Comparison of ENCODE assay signal across 18 cellular contexts in the genomic region with DNA sequence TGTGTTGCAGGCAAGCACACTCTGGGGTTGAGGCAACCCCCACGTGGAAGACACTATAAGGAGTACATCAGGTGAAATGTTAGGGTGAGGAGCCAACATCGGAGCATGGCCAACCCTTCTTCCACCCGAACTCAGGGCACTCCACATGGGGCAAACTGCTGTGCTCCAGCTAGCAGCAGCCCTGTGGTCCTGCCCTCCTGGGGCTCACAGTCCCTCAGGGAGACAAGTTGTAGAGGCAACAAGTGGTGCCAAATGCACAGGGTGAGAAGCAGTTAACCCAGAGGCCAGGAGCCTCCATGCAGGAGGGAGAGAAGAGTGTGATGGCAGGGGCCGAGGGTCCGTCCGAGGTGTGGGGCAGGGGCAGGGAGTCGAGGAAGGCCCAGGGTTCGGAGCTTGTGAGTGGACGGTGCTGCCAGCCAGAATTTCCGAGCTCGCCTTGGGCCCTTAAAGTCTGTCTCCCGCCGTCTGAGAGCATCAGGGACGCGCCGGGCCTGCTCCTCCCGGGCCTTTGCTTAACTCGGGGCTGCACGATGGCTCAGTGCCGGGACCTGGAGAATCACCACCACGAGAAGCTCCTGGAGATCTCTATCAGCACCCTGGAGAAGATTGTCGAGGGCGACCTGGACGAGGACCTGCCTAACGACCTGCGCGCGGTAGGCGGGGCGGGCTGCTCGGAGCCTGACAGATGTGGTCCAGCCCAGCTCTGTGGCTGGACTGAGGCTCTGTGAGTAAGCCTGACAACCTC.
"Had no signal": no experiment of that assay in that cellular context is flagged by ENCODE, and none has a peak within 500 bp of the region (broad histone marks: within the 10 kb centered on the region; RNA-seq: fewer than 3 reads in every experiment).

No MANE protein-coding gene starts in this region.

- H3K9me3 Mint-ChIP-seq: memory B cell, T-cell had no signal

- H3K27ac Mint-ChIP-seq: nephron progenitor cell, T-cell had no signal

- H3K9me3 ChIP-seq: breast epithelium, esophagus muscularis mucosa, left ventricle myocardium inferior, stomach, thoracic aorta, uterus had no signal

- H3K27me3 Mint-ChIP-seq: memory B cell, T-cell had no signal

- H3K27me3 ChIP-seq: breast epithelium, dorsolateral prefrontal cortex, esophagus muscularis mucosa, stomach, uterus had no signal

- H3K4me3 ChIP-seq: breast epithelium, dorsolateral prefrontal cortex, esophagus muscularis mucosa, left ventricle myocardium inferior, stomach, thoracic aorta, uterus had no signal

- ATAC-seq: T-cell had no signal

- H3K4me3 Mint-ChIP-seq: memory B cell, nephron progenitor cell, T-cell had no signal

- DNase-seq: activated CD4-positive, alpha-beta T cell treated with anti-CD3 and anti-CD28 coated beads for 48 hours; activated gamma-delta T cell treated with Interleukin-2 at 50 U/mL for 16 hours; activated T-cell treated with anti-CD3 and anti-CD28 coated beads, Interleukin-2, amount 50 U/mL, for 1 hour; aorta; dorsolateral prefrontal cortex; glutamatergic neuron; left ventricle myocardium inferior; nephron progenitor cell; retina; stomach; T-cell; uterus; WERI-Rb-1 had no signal

- H3K27ac ChIP-seq: breast epithelium, dorsolateral prefrontal cortex, esophagus muscularis mucosa, left ventricle myocardium inferior, stomach, thoracic aorta, uterus, WERI-Rb-1 had no signal

- H3K4me1 ChIP-seq: breast epithelium, esophagus muscularis mucosa, stomach, uterus had no signal

- FAIRE-seq: islet of Langerhans had no signal

- H3K4me1 Mint-ChIP-seq: T-cell had no signal

- H3K36me3 ChIP-seq: breast epithelium, thoracic aorta, uterus, WERI-Rb-1 had no signal
